In the genomic region with DNA sequence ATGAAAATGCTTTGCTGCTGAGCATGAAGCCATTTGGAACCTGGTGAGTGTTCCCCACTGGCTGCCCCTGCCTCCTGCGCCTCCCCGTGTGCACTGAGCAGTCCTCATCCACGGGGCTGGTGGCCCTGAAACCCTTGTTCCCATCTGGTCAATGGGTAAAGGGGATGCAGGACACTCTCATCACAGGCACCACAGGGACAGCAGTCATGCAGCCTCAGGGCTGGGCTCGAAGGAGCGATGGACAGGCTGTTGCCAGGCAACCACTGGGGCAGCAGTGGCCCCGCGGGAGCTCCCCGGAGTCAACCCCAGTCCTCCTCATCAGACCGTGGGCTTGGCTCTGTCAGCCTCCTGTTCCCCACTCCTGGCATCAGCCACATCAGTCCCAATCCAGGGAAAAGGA, we compare ENCODE assay signal across 22 cellular contexts.
DNase-seq lines count a peak whose midpoint lies in the region; ATAC-seq, FAIRE-seq and TF ChIP-seq lines count a peak whose summit lies in the region.
"Had no signal": no experiment of that assay in that cellular context is flagged by ENCODE, and none has a peak within 500 bp of the region (broad histone marks: within the 10 kb centered on the region; RNA-seq: fewer than 3 reads in every experiment).

No MANE protein-coding gene starts in this region.

- H3K27ac ChIP-seq in spleen = no peak overlapping the region
- H3K27ac ChIP-seq: RWPE1, SJSA1 had no signal

- TF ChIP-seq POLR2A in spleen (IDR thresholded peaks at IDR 0.05) = no peak
- TF ChIP-seq POLR2A in GM18505 (IDR thresholded peaks at IDR 0.05; ENCODE audit: borderline replicate concordance, extremely low read depth, insufficient read depth, insufficient read length) = no peak

- no peaks in the 10 kb centered on the region for H3K4me1 ChIP-seq in spleen
- H3K4me1 ChIP-seq: SJSA1 had no signal

- WGBS in spleen, 5 donors = 73 to 81% (median 77%) methylated on average over 9 of the region's 9 CpGs

- no peaks in the 10 kb centered on the region for H3K36me3 ChIP-seq in spleen
- H3K36me3 ChIP-seq: SJSA1 had no signal

- intact Hi-C loops in spleen (cut with DNase I; ENCODE audit: low total_unique reads) = no loop called here

- peak; percentile 13 for DNase-seq in NCI-H345 (lab: John Stamatoyannopoulos, UW)
- no peak for DNase-seq in NCI-H345 treated with DMSO at 0.1 percent for 48 hours (lab: John Stamatoyannopoulos, UW; ENCODE audit: unreplicated experiment)
- DNase-seq in NCI-H69 (lab: John Stamatoyannopoulos, UW) = peak; percentile 9
- peak; percentile 36 for DNase-seq in iPS-NIHi11 (ENCODE audit: low spot score)
- peak; percentile 38 for DNase-seq in retina
- DNase-seq in RCC 7860 (ENCODE audit: low spot score) = no peak
- no peak for DNase-seq in spleen
- DNase-seq: CD4-positive, alpha-beta memory T cell; DMS53; EL; GOT3; KG1; NCI-H1930; NCI-H2171; SW 1271 had no signal

- no peak overlapping the region for H3K4me3 ChIP-seq in spleen
- H3K4me3 ChIP-seq: SJSA1 had no signal

- peaks cover 0 to 3% (median 0%) of the 10 kb centered on the region in 7 donors for H3K27me3 ChIP-seq in spleen (replicated peaks in 1 of 7)
- H3K27me3 ChIP-seq: SJSA1 had no signal

- FAIRE-seq in RCC 7860 (lab: Jason Lieb, UNC) = no peak
- FAIRE-seq: A204.1, GM12891, GM18507, HepG2 had no signal

- TF ChIP-seq CTCF in spleen (IDR thresholded peaks at IDR 0.05 in 8 of 11, conservative IDR thresholded peaks at IDR 0.05 in 3 of 11) = no peak

- H3K9me3 ChIP-seq in spleen = no peaks in the 10 kb centered on the region

- no peak for ATAC-seq in GM18505 (IDR thresholded peaks at IDR 0.05; ENCODE audit: unreplicated experiment)
- ATAC-seq: HepG2 had no signal

Comparison
In these comparisons a context has a peak if more than half of its experiments do, and no peak if none do; other contexts are left out.
1. DNase-seq: peak in NCI-H345 (single experiment), NCI-H69 (single experiment), iPS-NIHi11 (single experiment) and retina (single experiment); none in NCI-H345 treated with DMSO at 0.1 percent for 48 hours (single experiment), RCC 7860 (single experiment) and spleen (single experiment).